Comparison of ENCODE assay signal across 9 cellular contexts in genomic region chr2:62570861-62571698, GRCh38.
DNase-seq lines count a peak whose midpoint lies in the region; ATAC-seq, FAIRE-seq and TF ChIP-seq lines count a peak whose summit lies in the region.
"Had no signal": no experiment of that assay in that cellular context is flagged by ENCODE, and none has a peak within 500 bp of the region (broad histone marks: within the 10 kb centered on the region; RNA-seq: fewer than 3 reads in every experiment).

No MANE protein-coding gene starts in this region.

- H3K4me1 ChIP-seq in astrocyte (ENCODE audit: insufficient read depth, low read length) (peaks cover 15% of the 10 kb centered on the region), iPS DF 6.9 (ENCODE audit: control insufficient read depth, insufficient read depth, low read length) (no peaks in the 10 kb centered on the region)

- ATAC-seq in GM21528 (IDR thresholded peaks at IDR 0.05; ENCODE audit: low FRiP score, unreplicated experiment): no peak
- ATAC-seq in GM18511 (IDR thresholded peaks at IDR 0.05; ENCODE audit: unreplicated experiment): no peak

- H3K4me2 ChIP-seq in astrocyte (ENCODE audit: low read length): peak overlapping the region; percentile 84

- no CpG with 5 or more reads among the region's 35 CpGs for WGBS in iPS DF 6.9 (ENCODE audit: insufficient coverage, insufficient read length)

- no peak for FAIRE-seq in astrocyte (lab: Jason Lieb, UNC)

- H3K4me3 Mint-ChIP-seq in astrocyte (ENCODE audit: unreplicated experiment): peak overlapping the region; percentile 6
- H3K4me3 Mint-ChIP-seq: memory B cell had no signal

- no peaks in the 10 kb centered on the region for H3K36me3 ChIP-seq in astrocyte (ENCODE audit: insufficient read depth, low read length)
- no peaks in the 10 kb centered on the region for H3K36me3 ChIP-seq in iPS DF 6.9 (ENCODE audit: control insufficient read depth, insufficient read depth, low read length)

- H3K27ac Mint-ChIP-seq in astrocyte (ENCODE audit: unreplicated experiment): no peak overlapping the region
- H3K27ac Mint-ChIP-seq: memory B cell had no signal

- peak overlapping the region; percentile 38 for H3K9ac ChIP-seq in astrocyte (ENCODE audit: low read length)

- no peaks in the 10 kb centered on the region for H4K20me1 ChIP-seq in astrocyte (ENCODE audit: insufficient read depth, low read length)

- peak overlapping the region; percentile 77 for H2AFZ ChIP-seq in astrocyte (ENCODE audit: low read depth, low read length)

- DNase-seq in DMS53 treated with DMSO at 0.1 percent for 48 hours (lab: John Stamatoyannopoulos, UW; ENCODE audit: unreplicated experiment) (peak; percentile 64), astrocyte (ENCODE audit: low read depth) (peak; percentile 10), iPS DF 6.9 (ENCODE audit: low read depth, low spot score) (no peak), retina (peak; percentile 66), NCI-H2081 (lab: John Stamatoyannopoulos, UW) (no peak), NCI-H748 (lab: John Stamatoyannopoulos, UW; ENCODE audit: unreplicated experiment) (no peak)

- peak overlapping the region; percentile 53 for H3K4me3 ChIP-seq in astrocyte (ENCODE audit: insufficient read depth, low read depth, low read length)
- peak overlapping the region; percentile 26; the same call in 1 of the 2 replicates for H3K4me3 ChIP-seq in iPS DF 6.9 (ENCODE audit: low read length)

- TF ChIP-seq CTCF in astrocyte (IDR thresholded peaks at IDR 0.05; ENCODE audit: insufficient read depth, low read depth, low read length): no peak

- peaks cover 3% of the 10 kb centered on the region for H3K27me3 Mint-ChIP-seq in astrocyte (ENCODE audit: low read depth, unreplicated experiment)

- H3K4me1 Mint-ChIP-seq in astrocyte (ENCODE audit: low read depth, unreplicated experiment): peaks cover 9% of the 10 kb centered on the region
- H3K4me1 Mint-ChIP-seq: memory B cell had no signal

- H3K27me3 ChIP-seq in astrocyte (ENCODE audit: insufficient read depth, low read length) (no peaks in the 10 kb centered on the region), iPS DF 6.9 (ENCODE audit: control insufficient read depth, insufficient read depth, low read length) (no peaks in the 10 kb centered on the region)

- H3K9me3 Mint-ChIP-seq in astrocyte (ENCODE audit: unreplicated experiment): no peaks in the 10 kb centered on the region
- H3K9me3 Mint-ChIP-seq: memory B cell had no signal

- H3K9me3 ChIP-seq in astrocyte (ENCODE audit: insufficient read depth, low read depth, low read length) (no peaks in the 10 kb centered on the region), iPS DF 6.9 (ENCODE audit: control insufficient read depth, insufficient read depth, low read length) (no peaks in the 10 kb centered on the region)

- no peaks in the 10 kb centered on the region for H3K36me3 Mint-ChIP-seq in astrocyte (ENCODE audit: low read depth, unreplicated experiment)
- H3K36me3 Mint-ChIP-seq: memory B cell had no signal

- H3K27ac ChIP-seq in astrocyte (ENCODE audit: low read depth, low read length): no peak overlapping the region
- H3K27ac ChIP-seq in iPS DF 6.9 (ENCODE audit: low read length): no peak overlapping the region

- no peaks in the 10 kb centered on the region for H3K79me2 ChIP-seq in astrocyte (ENCODE audit: insufficient read depth, low read length)

Comparison
In these comparisons a context has a peak if more than half of its experiments do, and no peak if none do; other contexts are left out.
1. DNase-seq: peak in DMS53 treated with DMSO at 0.1 percent for 48 hours (single experiment), astrocyte (single experiment) and retina (single experiment); none in iPS DF 6.9 (single experiment), NCI-H2081 (0 of 2) and NCI-H748 (single experiment).